In genomic region chrX:25067271-25068172, GRCh38 we compare ENCODE assay signal across 12 cellular contexts. TPM values are rescaled to one million over a fixed set of nuclear protein-coding genes. Genes with fewer than 3 reads are reported as not detected.
DNase-seq lines count a peak whose midpoint lies in the region; ATAC-seq lines count a peak whose summit lies in the region.
"Had no signal": no experiment of that assay in that cellular context is flagged by ENCODE, and none has a peak within 500 bp of the region (broad histone marks: within the 10 kb centered on the region; RNA-seq: fewer than 3 reads in every experiment).

No MANE protein-coding gene starts in this region.

- no peak overlapping the region for H3K27ac Mint-ChIP-seq in stimulated activated naive CD8-positive, alpha-beta T cell treated with anti-CD3 and anti-CD28 coated beads, Interleukin-15, amount 100 ng/mL, for 72 hours
- H3K27ac Mint-ChIP-seq in activated T-helper 17 cell treated with anti-CD3 and anti-CD28 coated beads, Interleukin-2, amount 50 U/mL, for 72 hours, result peak overlapping the region; percentile 66

- peaks cover 0 to 15% of the 10 kb centered on the region in 2 donors for H3K9me3 Mint-ChIP-seq in stimulated activated naive CD8-positive, alpha-beta T cell treated with anti-CD3 and anti-CD28 coated beads, Interleukin-15, amount 100 ng/mL, for 72 hours
- no peaks in the 10 kb centered on the region for H3K9me3 Mint-ChIP-seq in activated T-helper 17 cell treated with anti-CD3 and anti-CD28 coated beads, Interleukin-2, amount 50 U/mL, for 72 hours

- H3K27me3 Mint-ChIP-seq in stimulated activated naive CD8-positive, alpha-beta T cell treated with anti-CD3 and anti-CD28 coated beads, Interleukin-15, amount 100 ng/mL, for 72 hours, result no peaks in the 10 kb centered on the region
- H3K27me3 Mint-ChIP-seq in activated T-helper 17 cell treated with anti-CD3 and anti-CD28 coated beads, Interleukin-2, amount 50 U/mL, for 72 hours, result no peaks in the 10 kb centered on the region

- no peaks in the 10 kb centered on the region for H3K36me3 Mint-ChIP-seq in activated T-helper 17 cell treated with anti-CD3 and anti-CD28 coated beads, Interleukin-2, amount 50 U/mL, for 72 hours (ENCODE audit: low read depth)

- DNase-seq in stimulated activated naive CD8-positive, alpha-beta T cell treated with anti-CD3 and anti-CD28 coated beads, Interleukin-15, amount 100 ng/mL, for 72 hours, result no peak
- no peak for DNase-seq in stimulated activated naive CD8-positive, alpha-beta T cell treated with anti-CD3 and anti-CD28 coated beads, Interleukin-15, Interleukin-2, amounts not matched to agents 100 U/mL and 50 U/mL, for 24 hours
- DNase-seq in NCI-H526 (lab: John Stamatoyannopoulos, UW) (no peak), NK-92 (lab: John Stamatoyannopoulos, UW; ENCODE audit: unreplicated experiment) (no peak)
- DNase-seq in activated naive CD4-positive, alpha-beta T cell treated with anti-CD3 and anti-CD28 coated beads, Interleukin-2, amount 50 U/mL, for 16 hours, result no peak
- DNase-seq: AML-193, anterior cingulate cortex, NCI-H1694 had no signal

- H3K4me1 Mint-ChIP-seq in stimulated activated naive CD8-positive, alpha-beta T cell treated with anti-CD3 and anti-CD28 coated beads, Interleukin-15, amount 100 ng/mL, for 72 hours, result peaks cover 11% of the 10 kb centered on the region
- no peaks in the 10 kb centered on the region for H3K4me1 Mint-ChIP-seq in activated T-helper 17 cell treated with anti-CD3 and anti-CD28 coated beads, Interleukin-2, amount 50 U/mL, for 72 hours

- no peak overlapping the region for H3K4me3 Mint-ChIP-seq in stimulated activated naive CD8-positive, alpha-beta T cell treated with anti-CD3 and anti-CD28 coated beads, Interleukin-15, amount 100 ng/mL, for 72 hours
- H3K4me3 Mint-ChIP-seq in activated T-helper 17 cell treated with anti-CD3 and anti-CD28 coated beads, Interleukin-2, amount 50 U/mL, for 72 hours, result peak overlapping the region; percentile 49

- ATAC-seq in stimulated activated naive CD8-positive, alpha-beta T cell treated with anti-CD3 and anti-CD28 coated beads, Interleukin-15, amount 100 ng/mL, for 72 hours, result peak; percentile 60
- no peak for ATAC-seq in stimulated activated naive CD8-positive, alpha-beta T cell treated with anti-CD3 and anti-CD28 coated beads, Interleukin-15, Interleukin-2, amounts not matched to agents 100 U/mL and 50 U/mL, for 24 hours
- peak; percentile 56 for ATAC-seq in HG02981 (IDR thresholded peaks at IDR 0.05; ENCODE audit: unreplicated experiment)
- ATAC-seq in activated T-helper 17 cell treated with anti-CD3 and anti-CD28 coated beads, Interleukin-2, amount 50 U/mL, for 72 hours (replicated peaks), result peak; percentile 72
- no peak for ATAC-seq in HG03108 (IDR thresholded peaks at IDR 0.05; ENCODE audit: unreplicated experiment)
- ATAC-seq: sciatic nerve had no signal

RNA-seq across cellular contexts. Expression of gene ARX, which starts 51.8 kb away (rescaled TPM):
- total RNA-seq in activated T-helper 17 cell treated with anti-CD3 and anti-CD28 coated beads, Interleukin-2, amount 50 U/mL, for 72 hours, result not detected
- total RNA-seq: sciatic nerve had no signal

Comparison
In these comparisons a context has a peak if more than half of its experiments do, and no peak if none do; other contexts are left out.
1. ATAC-seq: peak in stimulated activated naive CD8-positive, alpha-beta T cell treated with anti-CD3 and anti-CD28 coated beads, Interleukin-15, amount 100 ng/mL, for 72 hours (single experiment), HG02981 (single experiment) and activated T-helper 17 cell treated with anti-CD3 and anti-CD28 coated beads, Interleukin-2, amount 50 U/mL, for 72 hours (single experiment); none in stimulated activated naive CD8-positive, alpha-beta T cell treated with anti-CD3 and anti-CD28 coated beads, Interleukin-15, Interleukin-2, amounts not matched to agents 100 U/mL and 50 U/mL, for 24 hours (single experiment) and HG03108 (single experiment).